In the genomic region with DNA sequence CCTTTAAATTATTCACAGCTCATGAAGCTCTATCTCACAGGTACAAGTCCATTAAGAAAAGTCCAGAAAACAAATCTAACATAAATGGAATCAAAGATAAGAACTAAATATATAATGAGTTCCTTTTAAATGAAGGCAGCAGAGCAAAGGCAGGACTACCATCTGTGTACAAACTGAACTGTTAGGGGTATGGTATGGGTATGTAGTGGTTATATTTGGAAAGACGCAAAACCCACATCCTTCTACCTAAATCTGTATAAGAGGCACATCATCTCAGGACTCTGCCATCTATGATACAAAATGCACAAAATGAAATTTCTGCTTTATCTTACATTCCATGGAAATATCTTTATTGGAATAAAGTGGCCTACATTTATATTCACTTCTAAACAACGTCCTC, we compare ENCODE assay signal across 7 cellular contexts. TPM values are rescaled to one million over a fixed set of nuclear protein-coding genes. Genes with fewer than 3 reads are reported as not detected.
"Had no signal": no experiment of that assay in that cellular context is flagged by ENCODE, and none has a peak within 500 bp of the region (broad histone marks: within the 10 kb centered on the region; RNA-seq: fewer than 3 reads in every experiment).

No MANE protein-coding gene starts in this region.

- H3K27ac ChIP-seq: HL-60 had no signal

- DNase-seq: IMR-90, KBM-7 had no signal

- H3K4me1 Mint-ChIP-seq: IgD-negative memory B cell had no signal

- H3K27me3 Mint-ChIP-seq: IgD-negative memory B cell had no signal

- ATAC-seq: HepG2, K562 had no signal

- H3K4me3 Mint-ChIP-seq: IgD-negative memory B cell had no signal

- H3K27ac Mint-ChIP-seq: IgD-negative memory B cell had no signal

- H3K4me3 ChIP-seq: K562 had no signal

- H3K36me3 Mint-ChIP-seq: IgD-negative memory B cell had no signal

RNA-seq across cellular contexts. Expression of a gene that starts 59.9 kb away (rescaled TPM):
- total RNA-seq: HT-29 had no signal
- polyA plus RNA-seq: IgD-negative memory B cell had no signal
